18 cellular contexts compared by ENCODE assay signal in genomic region chr5:38509185-38509584, GRCh38. TPM values are rescaled to one million over a fixed set of nuclear protein-coding genes. Genes with fewer than 3 reads are reported as not detected.
DNase-seq lines count a peak whose midpoint lies in the region; FAIRE-seq and TF ChIP-seq lines count a peak whose summit lies in the region.
"Had no signal": no experiment of that assay in that cellular context is flagged by ENCODE, and none has a peak within 500 bp of the region (broad histone marks: within the 10 kb centered on the region; RNA-seq: fewer than 3 reads in every experiment).

No MANE protein-coding gene starts in this region.

- POLR2A ChIA-PET in AG04450 (lab: Yijun Ruan, JAX) = interaction anchor here (1.3 kb wide), 1 partner anchor 8 kb away, joined by 3 read pairs; no protein-coding TSS in a partner anchor

- FAIRE-seq in astrocyte (lab: Jason Lieb, UNC) = peak; percentile 80
- FAIRE-seq: G401.6 had no signal

- TF ChIP-seq CTCF in AG04450 (IDR thresholded peaks at IDR 0.05; ENCODE audit: low read depth, low read length) (no peak), astrocyte (IDR thresholded peaks at IDR 0.05; ENCODE audit: insufficient read depth, low read depth, low read length) (no peak), hepatocyte (IDR thresholded peaks at IDR 0.05; ENCODE audit: poor library complexity) (no peak), progenitor cell of endocrine pancreas (IDR thresholded peaks at IDR 0.05; ENCODE audit: unreplicated experiment) (no peak)

- DNase-seq in AG04450 (ENCODE audit: low read depth, low spot score) (peak; percentile 36), HS-27A (ENCODE audit: low read depth) (peak; percentile 66), astrocyte (ENCODE audit: low read depth) (peak; percentile 89), hepatocyte (ENCODE audit: low spot score) (no peak), COLO829 (ENCODE audit: low spot score) (no peak), COR-L47 (lab: John Stamatoyannopoulos, UW) (no peak), progenitor cell of endocrine pancreas (ENCODE audit: low spot score, unreplicated experiment) (no peak)
- no peak for DNase-seq in effector CD4-positive, alpha-beta T cell
- DNase-seq: activated naive CD4-positive, alpha-beta T cell treated with anti-CD3 and anti-CD28 coated beads, Interleukin-2, amount 50 U/mL, for 16 hours; gastrocnemius medialis; islet precursor cell; RPMI8226; stimulated activated CD4-positive, alpha-beta T cell treated with anti-CD3 and anti-CD28 coated beads, Interleukin-4, amount 100 ng/mL, for 24 hours; stimulated activated naive B cell treated with anti-CD40 and anti-IgM and Interleukin-4, amounts not matched to agents 10 μg/mL and 1 μg/mL and 100 μg/mL, for 72 hours had no signal

- no peaks in the 10 kb centered on the region for H3K9me3 ChIP-seq in AG04450 (ENCODE audit: control insufficient read depth, insufficient read depth, low read length)
- no peaks in the 10 kb centered on the region for H3K9me3 ChIP-seq in astrocyte (ENCODE audit: insufficient read depth, low read depth, low read length)
- no peaks in the 10 kb centered on the region for H3K9me3 ChIP-seq in hepatocyte (ENCODE audit: low read depth)
- H3K9me3 ChIP-seq: BLaER1 treated with 17β-estradiol and CSF1 and Interleukin-3, amounts not matched to agents 10 nM and 100 nM; gastrocnemius medialis; vagina had no signal

- H3K79me2 ChIP-seq in astrocyte (ENCODE audit: insufficient read depth, low read length) (no peaks in the 10 kb centered on the region), hepatocyte (peaks cover 3% of the 10 kb centered on the region)

- H3K4me2 ChIP-seq in astrocyte (ENCODE audit: low read length) = peak overlapping the region; percentile 71
- no peak overlapping the region for H3K4me2 ChIP-seq in hepatocyte
- H3K4me2 ChIP-seq: BLaER1 treated with 17β-estradiol and CSF1 and Interleukin-3, amounts not matched to agents 10 nM and 100 nM had no signal

- H3K9me2 ChIP-seq in hepatocyte (replicated peaks; ENCODE audit: insufficient read depth) = no peaks in the 10 kb centered on the region

- H3K9me3 Mint-ChIP-seq in astrocyte (ENCODE audit: unreplicated experiment) = no peaks in the 10 kb centered on the region
- no peaks in the 10 kb centered on the region for H3K9me3 Mint-ChIP-seq in progenitor cell of endocrine pancreas (ENCODE audit: low read depth)
- H3K9me3 Mint-ChIP-seq: stimulated activated naive B cell treated with anti-CD40 and anti-IgM and Interleukin-4, amounts not matched to agents 10 μg/mL and 1 μg/mL and 100 μg/mL, for 72 hours had no signal

- H3K27me3 ChIP-seq in AG04450 (ENCODE audit: control insufficient read depth, insufficient read depth, low read length) (no peaks in the 10 kb centered on the region), astrocyte (ENCODE audit: insufficient read depth, low read length) (no peaks in the 10 kb centered on the region), hepatocyte (no peaks in the 10 kb centered on the region)
- H3K27me3 ChIP-seq: gastrocnemius medialis, vagina had no signal

- H3K27ac Mint-ChIP-seq in astrocyte (ENCODE audit: unreplicated experiment) (peak overlapping the region; percentile 13), progenitor cell of endocrine pancreas (no peak overlapping the region)
- H3K27ac Mint-ChIP-seq: stimulated activated naive B cell treated with anti-CD40 and anti-IgM and Interleukin-4, amounts not matched to agents 10 μg/mL and 1 μg/mL and 100 μg/mL, for 72 hours had no signal

- no peak overlapping the region for H3K4me3 Mint-ChIP-seq in astrocyte (ENCODE audit: unreplicated experiment)
- H3K4me3 Mint-ChIP-seq in progenitor cell of endocrine pancreas (ENCODE audit: low read depth) = no peak overlapping the region
- H3K4me3 Mint-ChIP-seq: stimulated activated naive B cell treated with anti-CD40 and anti-IgM and Interleukin-4, amounts not matched to agents 10 μg/mL and 1 μg/mL and 100 μg/mL, for 72 hours had no signal

- H3K4me1 ChIP-seq in astrocyte (ENCODE audit: insufficient read depth, low read length) = peaks cover 6% of the 10 kb centered on the region
- no peaks in the 10 kb centered on the region for H3K4me1 ChIP-seq in hepatocyte (ENCODE audit: insufficient read depth)
- H3K4me1 ChIP-seq: BLaER1 treated with 17β-estradiol and CSF1 and Interleukin-3, amounts not matched to agents 10 nM and 100 nM; gastrocnemius medialis; vagina had no signal

- H3K27me3 Mint-ChIP-seq in astrocyte (ENCODE audit: low read depth, unreplicated experiment) (no peaks in the 10 kb centered on the region), progenitor cell of endocrine pancreas (no peaks in the 10 kb centered on the region)

- H3K27ac ChIP-seq in AG04450 (ENCODE audit: low read depth, low read length) = no peak overlapping the region
- H3K27ac ChIP-seq in astrocyte (ENCODE audit: low read depth, low read length) = peak overlapping the region; percentile 77
- peak overlapping the region; percentile 41 for H3K27ac ChIP-seq in hepatocyte
- H3K27ac ChIP-seq: BLaER1 treated with 17β-estradiol and CSF1 and Interleukin-3, amounts not matched to agents 10 nM and 100 nM; coronary artery; gastrocnemius medialis; vagina had no signal

- WGBS in hepatocyte (ENCODE audit: low lambda C conversion rate, missing lambda C conversion rate) = 62% methylated on average over 5 of the region's 5 CpGs

- H3K36me3 Mint-ChIP-seq in astrocyte (ENCODE audit: low read depth, unreplicated experiment) = peaks cover 3% of the 10 kb centered on the region
- peaks cover 6% of the 10 kb centered on the region for H3K36me3 Mint-ChIP-seq in progenitor cell of endocrine pancreas (ENCODE audit: insufficient read depth)
- H3K36me3 Mint-ChIP-seq: stimulated activated naive B cell treated with anti-CD40 and anti-IgM and Interleukin-4, amounts not matched to agents 10 μg/mL and 1 μg/mL and 100 μg/mL, for 72 hours had no signal

- H3K4me3 ChIP-seq in AG04450 (ENCODE audit: low read depth, low read length) (no peak overlapping the region), astrocyte (ENCODE audit: insufficient read depth, low read depth, low read length) (no peak overlapping the region), hepatocyte (no peak overlapping the region)
- H3K4me3 ChIP-seq: BLaER1 treated with 17β-estradiol and CSF1 and Interleukin-3, amounts not matched to agents 10 nM and 100 nM; coronary artery; gastrocnemius medialis; vagina had no signal

- H4K20me1 ChIP-seq in astrocyte (ENCODE audit: insufficient read depth, low read length) = no peaks in the 10 kb centered on the region
- H4K20me1 ChIP-seq in hepatocyte (ENCODE audit: insufficient read depth, poor library complexity, severe bottlenecking) = no peaks in the 10 kb centered on the region
- H4K20me1 ChIP-seq: BLaER1 treated with 17β-estradiol and CSF1 and Interleukin-3, amounts not matched to agents 10 nM and 100 nM had no signal

- H3K36me3 ChIP-seq in astrocyte (ENCODE audit: insufficient read depth, low read length) (no peaks in the 10 kb centered on the region), hepatocyte (replicated peaks; ENCODE audit: insufficient read depth, low read depth) (no peaks in the 10 kb centered on the region)
- H3K36me3 ChIP-seq: BLaER1 treated with 17β-estradiol and CSF1 and Interleukin-3, amounts not matched to agents 10 nM and 100 nM; vagina had no signal

- H3K4me1 Mint-ChIP-seq in astrocyte (ENCODE audit: low read depth, unreplicated experiment) (peaks cover 8% of the 10 kb centered on the region), progenitor cell of endocrine pancreas (ENCODE audit: low read depth) (no peaks in the 10 kb centered on the region)
- H3K4me1 Mint-ChIP-seq: stimulated activated naive B cell treated with anti-CD40 and anti-IgM and Interleukin-4, amounts not matched to agents 10 μg/mL and 1 μg/mL and 100 μg/mL, for 72 hours had no signal

- peak overlapping the region; percentile 69 for H3K9ac ChIP-seq in astrocyte (ENCODE audit: low read length)
- H3K9ac ChIP-seq: BLaER1 treated with 17β-estradiol and CSF1 and Interleukin-3, amounts not matched to agents 10 nM and 100 nM had no signal

- CTCF ChIA-PET in AG04450 (lab: Charles Lee) = interaction anchor here (1.0 to 3.0 kb wide), 4 partner anchors 9 to 301 kb away, joined by 3 to 18 read pairs (median 8); no protein-coding TSS in a partner anchor

- H2AFZ ChIP-seq in astrocyte (ENCODE audit: low read depth, low read length) (peak overlapping the region; percentile 21), hepatocyte (no peak overlapping the region)

RNA-seq across cellular contexts. Expression of gene LIFR, which starts 47.3 kb away (rescaled TPM):
- polyA plus RNA-seq in AG04450 (2011; rRNA removed) (12.7 and 18.6 TPM in 2 replicates), hepatocyte (50.2 and 69.2 TPM in 2 replicates)
- polyA minus RNA-seq in AG04450 (2011; rRNA and poly(A)+ RNA removed) = 21.1 and 39.3 TPM in 2 replicates
- total RNA-seq in astrocyte (16.0 and 20.3 TPM in 2 replicates), hepatocyte (61.3 and 83.8 TPM in 2 replicates), progenitor cell of endocrine pancreas (33.4 and 36.4 TPM in 2 replicates)

Comparison
In these comparisons a context has a peak if more than half of its experiments do, and no peak if none do; other contexts are left out.
1. DNase-seq: peak in AG04450 (single experiment), HS-27A (single experiment) and astrocyte (single experiment); none in hepatocyte (single experiment), effector CD4-positive, alpha-beta T cell (single experiment), COLO829 (single experiment), COR-L47 (single experiment) and progenitor cell of endocrine pancreas (single experiment).